Comparison of ENCODE assay signal across 23 cellular contexts in genomic region chr6:113347420-113347819, GRCh38.
DNase-seq lines count a peak whose midpoint lies in the region; ATAC-seq and TF ChIP-seq lines count a peak whose summit lies in the region.
"Had no signal": no experiment of that assay in that cellular context is flagged by ENCODE, and none has a peak within 500 bp of the region (broad histone marks: within the 10 kb centered on the region; RNA-seq: fewer than 3 reads in every experiment).

No MANE protein-coding gene starts in this region.

- POLR2A ChIA-PET in Caco-2 (lab: Charles Lee), result no interaction called here

- no peaks in the 10 kb centered on the region for H3F3A ChIP-seq in neural progenitor cell (ENCODE audit: low read depth)

- H3K4me1 Mint-ChIP-seq in neural progenitor cell, result peaks cover 16% of the 10 kb centered on the region
- peaks cover 29% of the 10 kb centered on the region for H3K4me1 Mint-ChIP-seq in Caco-2 (ENCODE audit: low read depth, unreplicated experiment)
- H3K4me1 Mint-ChIP-seq: CD4-positive, CD25-positive, alpha-beta regulatory T cell had no signal

- H2BK120ac ChIP-seq in mesenchymal stem cell (ENCODE audit: low read depth, low read length), result no peak overlapping the region

- H3K9me3 ChIP-seq in mesenchymal stem cell (ENCODE audit: control insufficient read depth, low read length) (no peaks in the 10 kb centered on the region), neural progenitor cell (ENCODE audit: low read depth) (no peaks in the 10 kb centered on the region), heart right ventricle (no peaks in the 10 kb centered on the region), Caco-2 (no peaks in the 10 kb centered on the region)
- H3K9me3 ChIP-seq: psoas muscle, upper lobe of left lung had no signal

- H3K4me3 ChIP-seq in ACC112 (ENCODE audit: low read depth, low read length) (no peak overlapping the region), choroid plexus epithelial cell (ENCODE audit: low read depth, low read length) (no peak overlapping the region), mesenchymal stem cell (ENCODE audit: insufficient read depth in 1 of 2, low read depth in 1 of 2, low read length in 2 of 2) (no peak overlapping the region), neural progenitor cell (no peak overlapping the region), heart right ventricle (no peak overlapping the region), Caco-2 (ENCODE audit: low read depth, low read length) (no peak overlapping the region)
- H3K4me3 ChIP-seq: coronary artery, psoas muscle, upper lobe of left lung had no signal

- H2AFZ ChIP-seq in ACC112 (ENCODE audit: low read length, unreplicated experiment) (peak overlapping the region; percentile 62), mesenchymal stem cell (ENCODE audit: low read depth, low read length) (no peak overlapping the region), neural progenitor cell (replicated peaks) (no peak overlapping the region)

- no peak overlapping the region for H2AK5ac ChIP-seq in mesenchymal stem cell (ENCODE audit: low read length, severe bottlenecking)

- H3K36me3 ChIP-seq in ACC112 (ENCODE audit: insufficient read depth, low read length), result no peaks in the 10 kb centered on the region
- no peaks in the 10 kb centered on the region for H3K36me3 ChIP-seq in mesenchymal stem cell (ENCODE audit: control insufficient read depth in 1 of 2, insufficient read depth in 2 of 2, low read depth in 1 of 2, low read length in 2 of 2)
- H3K36me3 ChIP-seq in neural progenitor cell, result no peaks in the 10 kb centered on the region
- no peaks in the 10 kb centered on the region for H3K36me3 ChIP-seq in heart right ventricle
- no peaks in the 10 kb centered on the region for H3K36me3 ChIP-seq in Caco-2 (ENCODE audit: control insufficient read depth, insufficient read depth, low read length)
- H3K36me3 ChIP-seq: upper lobe of left lung had no signal

- no peaks in the 10 kb centered on the region for H3K79me1 ChIP-seq in mesenchymal stem cell (replicated peaks; ENCODE audit: low read length, poor library complexity, severe bottlenecking)

- no peaks in the 10 kb centered on the region for H3K27me3 ChIP-seq in ACC112 (ENCODE audit: insufficient read depth, low read length)
- H3K27me3 ChIP-seq in mesenchymal stem cell (ENCODE audit: control insufficient read depth in 1 of 2, insufficient read depth in 1 of 2, low read length in 2 of 2), result no peaks in the 10 kb centered on the region
- H3K27me3 ChIP-seq in neural progenitor cell, result no peaks in the 10 kb centered on the region
- no peaks in the 10 kb centered on the region for H3K27me3 ChIP-seq in heart right ventricle
- no peaks in the 10 kb centered on the region for H3K27me3 ChIP-seq in Caco-2 (replicated peaks; ENCODE audit: control insufficient read depth, insufficient read depth, low read length)
- H3K27me3 ChIP-seq: upper lobe of left lung had no signal

- H3K27me3 Mint-ChIP-seq in neural progenitor cell (ENCODE audit: insufficient read depth, low read depth) (no peaks in the 10 kb centered on the region), Caco-2 (ENCODE audit: insufficient read depth, unreplicated experiment) (no peaks in the 10 kb centered on the region)
- H3K27me3 Mint-ChIP-seq: CD4-positive, CD25-positive, alpha-beta regulatory T cell had no signal

- H3K27ac ChIP-seq in ACC112 (ENCODE audit: low read depth, low read length), result no peak overlapping the region
- H3K27ac ChIP-seq in mesenchymal stem cell (ENCODE audit: low read length, poor library complexity, severe bottlenecking), result no peak overlapping the region
- H3K27ac ChIP-seq in neural progenitor cell, result no peak overlapping the region
- no peak overlapping the region for H3K27ac ChIP-seq in heart right ventricle
- H3K27ac ChIP-seq: coronary artery, psoas muscle, upper lobe of left lung had no signal

- no peak overlapping the region for H4K91ac ChIP-seq in mesenchymal stem cell (ENCODE audit: low read length)

- H3K36me3 Mint-ChIP-seq in neural progenitor cell, result no peaks in the 10 kb centered on the region
- H3K36me3 Mint-ChIP-seq in Caco-2 (ENCODE audit: insufficient read depth, unreplicated experiment), result peaks cover 9% of the 10 kb centered on the region
- H3K36me3 Mint-ChIP-seq: CD4-positive, CD25-positive, alpha-beta regulatory T cell had no signal

- H4K8ac ChIP-seq in mesenchymal stem cell (ENCODE audit: low read length), result no peak overlapping the region

- DNase-seq in M059J (ENCODE audit: low read depth) (peak; percentile 51), choroid plexus epithelial cell (ENCODE audit: low read depth) (peak; percentile 32), mesenchymal stem cell (peak; percentile 38), NCI-H146 (lab: John Stamatoyannopoulos, UW) (no peak), neural progenitor cell (ENCODE audit: low spot score) (no peak), heart right ventricle (no peak), Caco-2 (no peak)
- DNase-seq: activated CD4-positive, CD25-positive, alpha-beta regulatory T cell treated with anti-CD3 and anti-CD28 coated beads, Interleukin-2, amount 50 U/mL, for 72 hours; amygdala; CD4-positive, CD25-positive, alpha-beta regulatory T cell; DND-41; head of caudate nucleus; mammary epithelial cell; NCI-H1694 treated with DMSO at 0.1 percent for 48 hours; psoas muscle; SHP77; stimulated activated CD4-positive, alpha-beta T cell treated with anti-CD3 and anti-CD28 coated beads, Interleukin-15, amount 100 ng/mL, for 24 hours; stimulated activated naive CD8-positive, alpha-beta T cell treated with anti-CD3 and anti-CD28 coated beads, Interleukin-15, Interleukin-2, amounts not matched to agents 100 U/mL and 50 U/mL, for 24 hours; upper lobe of left lung had no signal

- H3K4me2 ChIP-seq in mesenchymal stem cell (ENCODE audit: low read length, poor library complexity, severe bottlenecking), result no peak overlapping the region
- H3K4me2 ChIP-seq in neural progenitor cell, result no peak overlapping the region

- TF ChIP-seq CTCF in choroid plexus epithelial cell (conservative IDR thresholded peaks at IDR 0.05; ENCODE audit: low read depth, low read length), result no peak
- TF ChIP-seq CTCF in neural progenitor cell (IDR thresholded peaks at IDR 0.05), result no peak
- TF ChIP-seq CTCF in heart right ventricle (IDR thresholded peaks at IDR 0.05), result no peak
- TF ChIP-seq CTCF in Caco-2 (IDR thresholded peaks at IDR 0.05; ENCODE audit: insufficient read depth in 1 of 2, low read depth in 1 of 2, low read length in 1 of 2, severe bottlenecking in 1 of 2, unreplicated experiment in 1 of 2), result no peak

- ATAC-seq in heart right ventricle, result no peak
- ATAC-seq: psoas muscle; stimulated activated naive CD8-positive, alpha-beta T cell treated with anti-CD3 and anti-CD28 coated beads, Interleukin-15, Interleukin-2, amounts not matched to agents 100 U/mL and 50 U/mL, for 24 hours had no signal

- no peak overlapping the region for H3K18ac ChIP-seq in mesenchymal stem cell (ENCODE audit: low read depth in 1 of 2, low read length in 2 of 2)

- no TSS peak for BruUV-seq in Caco-2 (replicated peaks; lab: Mats Ljungman, UMichigan)

- WGBS in mesenchymal stem cell, result 6% methylated on average over 3 of the region's 3 CpGs
- 45 to 54% methylated on average over 3 of the region's 3 CpGs for whole genome bisulfite sequencing in heart right ventricle, 2 donors

- no peak overlapping the region for H3K23ac ChIP-seq in mesenchymal stem cell (ENCODE audit: low read length in 2 of 2)

- H3K14ac ChIP-seq in mesenchymal stem cell (ENCODE audit: low read length in 2 of 2), result no peak overlapping the region

- H3K4me3 Mint-ChIP-seq in neural progenitor cell (no peak overlapping the region), Caco-2 (ENCODE audit: unreplicated experiment) (no peak overlapping the region)
- H3K4me3 Mint-ChIP-seq: CD4-positive, CD25-positive, alpha-beta regulatory T cell; nephron; T-helper 2 cell treated with Interferon-gamma antibody and Interleukin-4, amounts not matched to agents 5 μg/mL and 100 μg/mL, for 36 hours had no signal

- H3K79me2 ChIP-seq in ACC112 (ENCODE audit: control insufficient read depth, insufficient read depth, low read length, unreplicated experiment) (no peaks in the 10 kb centered on the region), neural progenitor cell (ENCODE audit: low read depth) (no peaks in the 10 kb centered on the region)

- no peak overlapping the region for H2BK5ac ChIP-seq in mesenchymal stem cell (ENCODE audit: low read depth, low read length, poor library complexity, severe bottlenecking)

- no peak overlapping the region for H2BK12ac ChIP-seq in mesenchymal stem cell (ENCODE audit: low read length in 2 of 2)

- H3K9ac ChIP-seq in mesenchymal stem cell (ENCODE audit: low read length) (no peak overlapping the region), neural progenitor cell (no peak overlapping the region)

- no peak overlapping the region for H3K4ac ChIP-seq in mesenchymal stem cell (ENCODE audit: low read depth in 1 of 2, low read length in 2 of 2)

- H2BK15ac ChIP-seq in mesenchymal stem cell (ENCODE audit: low read depth, poor library complexity, severe bottlenecking), result no peak overlapping the region

- H3K4me1 ChIP-seq in ACC112 (ENCODE audit: control insufficient read depth, insufficient read depth, low read length, unreplicated experiment) (peaks cover 33% of the 10 kb centered on the region), mesenchymal stem cell (ENCODE audit: control insufficient read depth, insufficient read depth, low read depth, low read length) (no peaks in the 10 kb centered on the region), neural progenitor cell (no peaks in the 10 kb centered on the region), heart right ventricle (peaks cover 0 to 27% (median 22%) of the 10 kb centered on the region in 9 donors), Caco-2 (peaks cover 23% of the 10 kb centered on the region)
- H3K4me1 ChIP-seq: psoas muscle had no signal

- CTCF ChIA-PET in Caco-2 (lab: Charles Lee), result no interaction called here

- intact Hi-C loops in heart right ventricle (cut with DNase I), result no loop called here
- intact Hi-C loops in Caco-2 (cut with micrococcal nuclease; ENCODE audit: unreplicated experiment), result no loop called here

- H4K20me1 ChIP-seq in neural progenitor cell (ENCODE audit: low read depth), result no peaks in the 10 kb centered on the region

- H3K27ac Mint-ChIP-seq in neural progenitor cell, result no peak overlapping the region
- H3K27ac Mint-ChIP-seq in Caco-2 (ENCODE audit: unreplicated experiment), result no peak overlapping the region
- H3K27ac Mint-ChIP-seq: CD4-positive, CD25-positive, alpha-beta regulatory T cell; nephron; T-helper 2 cell treated with Interferon-gamma antibody and Interleukin-4, amounts not matched to agents 5 μg/mL and 100 μg/mL, for 36 hours had no signal

- H3K9me3 Mint-ChIP-seq in neural progenitor cell (peaks cover 2% of the 10 kb centered on the region), Caco-2 (ENCODE audit: unreplicated experiment) (no peaks in the 10 kb centered on the region)
- H3K9me3 Mint-ChIP-seq: nephron; T-helper 2 cell treated with Interferon-gamma antibody and Interleukin-4, amounts not matched to agents 5 μg/mL and 100 μg/mL, for 36 hours had no signal

Comparison
In these comparisons a context has a peak if more than half of its experiments do, and no peak if none do; other contexts are left out.
1. DNase-seq: peak in M059J (single experiment), choroid plexus epithelial cell (single experiment) and mesenchymal stem cell (single experiment); none in NCI-H146 (single experiment), neural progenitor cell (single experiment), heart right ventricle (0 of 2) and Caco-2 (0 of 2).